8 cellular contexts compared by ENCODE assay signal in genomic region chr20:5835234-5835845, GRCh38.
DNase-seq lines count a peak whose midpoint lies in the region; ATAC-seq and TF ChIP-seq lines count a peak whose summit lies in the region.

No MANE protein-coding gene starts in this region.

- in situ Hi-C loops in astrocyte of the spinal cord (cut with HindIII; ENCODE audit: low sequenced_read_pairs) = no loop called here

- H3K27me3 Mint-ChIP-seq in mesothelial cell of epicardium (ENCODE audit: low read depth) = no peaks in the 10 kb centered on the region

- H3K4me3 ChIP-seq in astrocyte of the spinal cord (ENCODE audit: low read depth, low read length) = no peak overlapping the region

- H3K9me3 Mint-ChIP-seq in mesothelial cell of epicardium = peaks cover 3% of the 10 kb centered on the region

- ATAC-seq in HG03175 (IDR thresholded peaks at IDR 0.05; ENCODE audit: unreplicated experiment) = no peak
- ATAC-seq in HG03565 (IDR thresholded peaks at IDR 0.05; ENCODE audit: unreplicated experiment) = no peak

- DNase-seq in DMS 273 (lab: John Stamatoyannopoulos, UW; ENCODE audit: unreplicated experiment) (peak; percentile 94), NCI-H1694 treated with DMSO at 0.1 percent for 48 hours (lab: John Stamatoyannopoulos, UW) (peak; percentile 92), astrocyte of the spinal cord (ENCODE audit: low read depth, low spot score) (peak; percentile 70), mesothelial cell of epicardium (ENCODE audit: low spot score in 2 of 2, unreplicated experiment in 2 of 2) (no peak), germinal center (ENCODE audit: low spot score) (no peak), islet precursor cell (no peak)

- H3K36me3 Mint-ChIP-seq in mesothelial cell of epicardium = peaks cover 3% of the 10 kb centered on the region

- no peak overlapping the region for H3K4me3 Mint-ChIP-seq in mesothelial cell of epicardium

- H3K4me1 Mint-ChIP-seq in mesothelial cell of epicardium = peaks cover 29% of the 10 kb centered on the region

- H3K27ac Mint-ChIP-seq in mesothelial cell of epicardium = peak overlapping the region; percentile 93

- TF ChIP-seq CTCF in astrocyte of the spinal cord (IDR thresholded peaks at IDR 0.05; ENCODE audit: low read depth, low read length) (no peak), mesothelial cell of epicardium (IDR thresholded peaks at IDR 0.05; ENCODE audit: unreplicated experiment) (no peak)

Comparison
In these comparisons a context has a peak if more than half of its experiments do, and no peak if none do; other contexts are left out.
1. DNase-seq: peak in DMS 273 (single experiment), NCI-H1694 treated with DMSO at 0.1 percent for 48 hours (single experiment) and astrocyte of the spinal cord (single experiment); none in mesothelial cell of epicardium (0 of 2), germinal center (single experiment) and islet precursor cell (single experiment).